In the genomic region with DNA sequence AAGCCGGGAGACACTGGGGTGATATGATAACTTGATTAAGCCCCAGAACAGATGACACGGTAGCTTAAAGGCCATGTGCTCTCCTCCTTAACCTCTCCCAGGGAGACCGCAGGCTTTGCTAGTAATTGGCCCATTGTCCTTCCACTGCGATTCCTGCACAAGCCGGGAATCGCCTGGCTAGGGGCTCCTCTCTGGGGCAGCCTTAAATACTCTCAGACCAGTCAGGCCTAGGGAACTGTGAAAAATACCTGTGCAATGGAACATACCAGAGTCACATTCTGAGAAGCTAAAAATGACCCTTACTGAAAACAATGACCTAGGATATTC, we compare ENCODE assay signal across 2 cellular contexts.
TF ChIP-seq lines count a peak whose summit lies in the region.

No MANE protein-coding gene starts in this region.

TF ChIP-seq in SK-N-SH, 30 proteins besides CTCF, POLR2A, EP300 and RAD21 (continued from another document):
- TF ChIP-seq, protein P1, sequence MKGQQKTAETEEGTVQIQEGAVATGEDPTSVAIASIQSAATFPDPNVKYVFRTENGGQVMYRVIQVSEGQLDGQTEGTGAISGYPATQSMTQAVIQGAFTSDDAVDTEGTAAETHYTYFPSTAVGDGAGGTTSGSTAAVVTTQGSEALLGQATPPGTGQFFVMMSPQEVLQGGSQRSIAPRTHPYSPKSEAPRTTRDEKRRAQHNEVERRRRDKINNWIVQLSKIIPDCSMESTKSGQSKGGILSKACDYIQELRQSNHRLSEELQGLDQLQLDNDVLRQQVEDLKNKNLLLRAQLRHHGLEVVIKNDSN (IDR thresholded peaks at IDR 0.05; ENCODE audit: borderline replicate concordance, low read depth) = no peak
- TF ChIP-seq FOXM1 (IDR thresholded peaks at IDR 0.05; ENCODE audit: low read depth) (no peak), NRF1 (IDR thresholded peaks at IDR 0.05; ENCODE audit: low read depth, low read length) (no peak), GATA2 (CRISPR knock-in tag; IDR thresholded peaks at IDR 0.05) (no peak)

TF ChIP-seq in SK-N-SH treated with all-trans-retinoic acid at 6 μM for 48 hours, 23 proteins besides CTCF, POLR2A, EP300 and RAD21 (continued from another document):
- TF ChIP-seq, protein P2, sequence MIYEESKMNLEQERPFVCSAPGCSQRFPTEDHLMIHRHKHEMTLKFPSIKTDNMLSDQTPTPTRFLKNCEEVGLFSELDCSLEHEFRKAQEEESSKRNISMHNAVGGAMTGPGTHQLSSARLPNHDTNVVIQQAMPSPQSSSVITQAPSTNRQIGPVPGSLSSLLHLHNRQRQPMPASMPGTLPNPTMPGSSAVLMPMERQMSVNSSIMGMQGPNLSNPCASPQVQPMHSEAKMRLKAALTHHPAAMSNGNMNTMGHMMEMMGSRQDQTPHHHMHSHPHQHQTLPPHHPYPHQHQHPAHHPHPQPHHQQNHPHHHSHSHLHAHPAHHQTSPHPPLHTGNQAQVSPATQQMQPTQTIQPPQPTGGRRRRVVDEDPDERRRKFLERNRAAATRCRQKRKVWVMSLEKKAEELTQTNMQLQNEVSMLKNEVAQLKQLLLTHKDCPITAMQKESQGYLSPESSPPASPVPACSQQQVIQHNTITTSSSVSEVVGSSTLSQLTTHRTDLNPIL (CRISPR knock-in tag; IDR thresholded peaks at IDR 0.05; ENCODE audit: low read depth) = no peak
- TF ChIP-seq ZFP30 (CRISPR knock-in tag; IDR thresholded peaks at IDR 0.05) (no peak), RARB (CRISPR knock-in tag; IDR thresholded peaks at IDR 0.05) (no peak), TCF4 (CRISPR knock-in tag; IDR thresholded peaks at IDR 0.05; ENCODE audit: borderline replicate concordance) (no peak), OSR1 (CRISPR knock-in tag; IDR thresholded peaks at IDR 0.05) (no peak), ESRRG (CRISPR knock-in tag; IDR thresholded peaks at IDR 0.05) (no peak)
- TF ChIP-seq, protein P3, sequence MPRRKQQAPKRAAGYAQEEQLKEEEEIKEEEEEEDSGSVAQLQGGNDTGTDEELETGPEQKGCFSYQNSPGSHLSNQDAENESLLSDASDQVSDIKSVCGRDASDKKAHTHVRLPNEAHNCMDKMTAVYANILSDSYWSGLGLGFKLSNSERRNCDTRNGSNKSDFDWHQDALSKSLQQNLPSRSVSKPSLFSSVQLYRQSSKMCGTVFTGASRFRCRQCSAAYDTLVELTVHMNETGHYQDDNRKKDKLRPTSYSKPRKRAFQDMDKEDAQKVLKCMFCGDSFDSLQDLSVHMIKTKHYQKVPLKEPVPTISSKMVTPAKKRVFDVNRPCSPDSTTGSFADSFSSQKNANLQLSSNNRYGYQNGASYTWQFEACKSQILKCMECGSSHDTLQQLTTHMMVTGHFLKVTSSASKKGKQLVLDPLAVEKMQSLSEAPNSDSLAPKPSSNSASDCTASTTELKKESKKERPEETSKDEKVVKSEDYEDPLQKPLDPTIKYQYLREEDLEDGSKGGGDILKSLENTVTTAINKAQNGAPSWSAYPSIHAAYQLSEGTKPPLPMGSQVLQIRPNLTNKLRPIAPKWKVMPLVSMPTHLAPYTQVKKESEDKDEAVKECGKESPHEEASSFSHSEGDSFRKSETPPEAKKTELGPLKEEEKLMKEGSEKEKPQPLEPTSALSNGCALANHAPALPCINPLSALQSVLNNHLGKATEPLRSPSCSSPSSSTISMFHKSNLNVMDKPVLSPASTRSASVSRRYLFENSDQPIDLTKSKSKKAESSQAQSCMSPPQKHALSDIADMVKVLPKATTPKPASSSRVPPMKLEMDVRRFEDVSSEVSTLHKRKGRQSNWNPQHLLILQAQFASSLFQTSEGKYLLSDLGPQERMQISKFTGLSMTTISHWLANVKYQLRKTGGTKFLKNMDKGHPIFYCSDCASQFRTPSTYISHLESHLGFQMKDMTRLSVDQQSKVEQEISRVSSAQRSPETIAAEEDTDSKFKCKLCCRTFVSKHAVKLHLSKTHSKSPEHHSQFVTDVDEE (CRISPR knock-in tag; IDR thresholded peaks at IDR 0.05) = no peak
